ENCODE assay signal across 8 cellular contexts in genomic region chr7:140176811-140177702, GRCh38. TPM values are rescaled to one million over a fixed set of nuclear protein-coding genes. Genes with fewer than 3 reads are reported as not detected.
DNase-seq lines count a peak whose midpoint lies in the region; ATAC-seq, FAIRE-seq and TF ChIP-seq lines count a peak whose summit lies in the region.

KDM7A (minus strand) TSS chr7:140176983; CDS start chr7:140176937, 46 bp downstream.

- no peaks in the 10 kb centered on the region for H3K4me1 ChIP-seq in breast epithelium
- no peaks in the 10 kb centered on the region for H3K4me1 ChIP-seq in small intestine (ENCODE audit: control insufficient read depth in 2 of 2, insufficient read depth in 1 of 2, low read depth in 1 of 2, low read length in 1 of 2)

- intact Hi-C loops in breast epithelium (cut with DNase I; ENCODE audit: low total_unique reads), result no loop called here

- DNase-seq in A172 (ENCODE audit: low spot score) (peak; percentile 50), NCI-H2196 treated with DMSO at 0.1 percent for 48 hours (lab: John Stamatoyannopoulos, UW; ENCODE audit: unreplicated experiment) (peak; percentile 80), breast epithelium (ENCODE audit: low spot score in 2 of 2) (peak; percentile 80 to 87), immature natural killer cell (peak; percentile 92 to 94 (median 94)), small intestine (peak; percentile 92)

- no peak for FAIRE-seq in small intestine (lab: Jason Lieb, UNC)

- H3K36me3 ChIP-seq in breast epithelium (no peaks in the 10 kb centered on the region), small intestine (ENCODE audit: control insufficient read depth in 2 of 2, insufficient read depth in 2 of 2, low read length in 2 of 2) (no peaks in the 10 kb centered on the region)

- H3K4me3 ChIP-seq in WI38 (ENCODE audit: low read depth, low read length) (peak within 1 kb of the TSS; percentile 82), breast epithelium (peak within 1 kb of the TSS; percentile 85 to 98 (median 96)), small intestine (ENCODE audit: low read depth in 1 of 2, low read length in 2 of 2) (peak within 1 kb of the TSS; percentile 100)

- H3K9me3 ChIP-seq in breast epithelium (no peaks in the 10 kb centered on the region), small intestine (ENCODE audit: control insufficient read depth, low read depth) (no peaks in the 10 kb centered on the region)

- no peaks in the 10 kb centered on the region for H3K9me3 Mint-ChIP-seq in immature natural killer cell

- TF ChIP-seq CTCF in WI38 (IDR thresholded peaks at IDR 0.05; ENCODE audit: low read depth, low read length) (no peak), breast epithelium (IDR thresholded peaks at IDR 0.05) (no peak)

- H3K27me3 ChIP-seq in breast epithelium (no peaks in the 10 kb centered on the region), small intestine (ENCODE audit: control insufficient read depth in 2 of 2, insufficient read depth in 2 of 2, low read length in 2 of 2) (no peaks in the 10 kb centered on the region)

- H3K36me3 Mint-ChIP-seq in immature natural killer cell, result no peaks in the 10 kb centered on the region

- TF ChIP-seq POLR2A in breast epithelium (IDR thresholded peaks at IDR 0.05), result no peak

- peak within 1 kb of the TSS; percentile 99 to 100 for H3K27ac ChIP-seq in breast epithelium
- H3K27ac ChIP-seq in small intestine (ENCODE audit: low read depth in 1 of 2, low read length in 1 of 2), result peak within 1 kb of the TSS; percentile 97 to 99

- ATAC-seq in GM18861 (IDR thresholded peaks at IDR 0.05; ENCODE audit: unreplicated experiment) (peak; percentile 59), HG03097 (IDR thresholded peaks at IDR 0.05; ENCODE audit: low FRiP score, unreplicated experiment) (peak; percentile 72)

- WGBS in small intestine, 3 donors, result 0 to 1% (median 0%) methylated on average over 66 to 132 of the region's 132 CpGs

- H3K4me3 Mint-ChIP-seq in immature natural killer cell, result peak within 1 kb of the TSS; percentile 90 to 95 (median 94)

- peaks cover 30 to 48% of the 10 kb centered on the region in 2 donors for H3K4me1 Mint-ChIP-seq in immature natural killer cell

- peaks cover 19 to 25% (median 24%) of the 10 kb centered on the region in 3 donors for H3K27me3 Mint-ChIP-seq in immature natural killer cell (ENCODE audit: low read depth in 3 of 3)

- peak within 1 kb of the TSS; percentile 89 to 95 (median 92) for H3K27ac Mint-ChIP-seq in immature natural killer cell

RNA-seq across cellular contexts. Expression of gene KDM7A, which starts in this region (rescaled TPM):
- total RNA-seq in A172 (2014; rRNA removed; shearing (Covaris generic)), result 0.47 and 0.62 TPM in 2 replicates
- total RNA-seq in breast epithelium, result 10 to 100 TPM; 33.1 to 37.1 (median 34.7) TPM
- polyA plus RNA-seq in immature natural killer cell (1 to 10 TPM; 3.0 to 4.7 (median 4.5) TPM), small intestine (1 to 10 TPM; 6.2 to 9.2 (median 6.5) TPM)

Comparison
In these comparisons a context has a peak if more than half of its experiments do, and no peak if none do; other contexts are left out.
1. Peak in every context shown above with its lines: DNase-seq, ATAC-seq, H3K4me3 ChIP-seq and H3K27ac ChIP-seq.
2. RNA of gene KDM7A (total RNA-seq): 33.1 to 37.1 TPM in breast epithelium; 0.47 to 0.62 TPM in A172; every median in the first group is over 10 times any median in the second.
3. Peak in DNase-seq in A172; RNA of the gene not detected or under 1 TPM.